ENCODE assay signal across 8 cellular contexts in genomic region chr7:121544726-121545125, GRCh38.
DNase-seq lines count a peak whose midpoint lies in the region; ATAC-seq, FAIRE-seq and TF ChIP-seq lines count a peak whose summit lies in the region.
"Had no signal": no experiment of that assay in that cellular context is flagged by ENCODE, and none has a peak within 500 bp of the region (broad histone marks: within the 10 kb centered on the region; RNA-seq: fewer than 3 reads in every experiment).

No MANE protein-coding gene starts in this region.

- no peak overlapping the region for H2AFZ ChIP-seq in HepG2 (ENCODE audit: low read length)

- H3K27me3 Mint-ChIP-seq in activated CD4-positive, alpha-beta memory T cell treated with anti-CD3 and anti-CD28 coated beads, Interleukin-2, amount 10 ng/mL, durations not matched to agents 7 days and 5 days, result no peaks in the 10 kb centered on the region
- H3K27me3 Mint-ChIP-seq in CD4-positive, alpha-beta memory T cell, result peaks cover 0 to 2% of the 10 kb centered on the region in 2 donors
- H3K27me3 Mint-ChIP-seq: activated B cell treated with CpG ODN at 0.5 μM for 24 hours had no signal

- H3K36me3 Mint-ChIP-seq in activated CD4-positive, alpha-beta memory T cell treated with anti-CD3 and anti-CD28 coated beads, Interleukin-2, amount 10 ng/mL, durations not matched to agents 7 days and 5 days (ENCODE audit: low read depth), result peaks cover 21% of the 10 kb centered on the region
- no peaks in the 10 kb centered on the region for H3K36me3 Mint-ChIP-seq in CD4-positive, alpha-beta memory T cell

- H3K9me3 ChIP-seq in HepG2 (ENCODE audit: low read length), result peaks cover 6% of the 10 kb centered on the region
- H3K9me3 ChIP-seq in CD4-positive, alpha-beta memory T cell (ENCODE audit: control insufficient read depth in 1 of 2, low read length in 2 of 2), result no peaks in the 10 kb centered on the region

- no peak overlapping the region for H3K4me3 Mint-ChIP-seq in activated CD4-positive, alpha-beta memory T cell treated with anti-CD3 and anti-CD28 coated beads, Interleukin-2, amount 10 ng/mL, durations not matched to agents 7 days and 5 days
- H3K4me3 Mint-ChIP-seq in CD4-positive, alpha-beta memory T cell, result no peak overlapping the region
- H3K4me3 Mint-ChIP-seq: activated B cell treated with CpG ODN at 0.5 μM for 24 hours had no signal

- no peaks in the 10 kb centered on the region for H3K79me2 ChIP-seq in HepG2 (ENCODE audit: insufficient read depth, low read length)

- H3K4me1 ChIP-seq in HepG2 (ENCODE audit: insufficient read depth, low read length), result no peaks in the 10 kb centered on the region
- no peaks in the 10 kb centered on the region for H3K4me1 ChIP-seq in CD4-positive, alpha-beta memory T cell (ENCODE audit: insufficient read depth, low read length)

- no peak for DNase-seq in activated CD4-positive, alpha-beta memory T cell treated with anti-CD3 and anti-CD28 coated beads, Interleukin-2, amount 10 ng/mL, durations not matched to agents 7 days and 5 days
- DNase-seq in HepG2 (ENCODE audit: low spot score) (peak; percentile 6), NCI-H1105 treated with DMSO at 0.1 percent for 48 hours (lab: John Stamatoyannopoulos, UW) (no peak)
- no peak for DNase-seq in CD4-positive, alpha-beta memory T cell
- DNase-seq: activated B cell treated with CpG ODN at 0.5 μM for 24 hours had no signal

- TF ChIP-seq CTCF in HepG2 (CRISPR knock-in tag; IDR thresholded peaks at IDR 0.05), result no peak

- 19% methylated on average over 2 of the region's 2 CpGs for WGBS in HepG2 (ENCODE audit: low lambda C conversion rate)

- TF ChIP-seq EP300 in HepG2 (IDR thresholded peaks at IDR 0.05; ENCODE audit: low read depth in 2 of 2, low read length in 2 of 2), result no peak
- TF ChIP-seq EP300 in HepG2 (CRISPR knock-in tag; IDR thresholded peaks at IDR 0.05; ENCODE audit: borderline replicate concordance), result no peak

- H3K27ac Mint-ChIP-seq in activated CD4-positive, alpha-beta memory T cell treated with anti-CD3 and anti-CD28 coated beads, Interleukin-2, amount 10 ng/mL, durations not matched to agents 7 days and 5 days, result peak overlapping the region; percentile 84
- peak overlapping the region in 2 of 7 donors; percentile 4 to 31 for H3K27ac Mint-ChIP-seq in CD4-positive, alpha-beta memory T cell
- H3K27ac Mint-ChIP-seq: activated B cell treated with CpG ODN at 0.5 μM for 24 hours had no signal

- TF ChIP-seq POLR2A in HepG2 (IDR thresholded peaks at IDR 0.05; ENCODE audit: insufficient read depth in 1 of 2, low read depth in 2 of 2, low read length in 2 of 2), result no peak

- H3K4me1 Mint-ChIP-seq in activated CD4-positive, alpha-beta memory T cell treated with anti-CD3 and anti-CD28 coated beads, Interleukin-2, amount 10 ng/mL, durations not matched to agents 7 days and 5 days, result peaks cover 56% of the 10 kb centered on the region
- peaks cover 0 to 6% (median 5%) of the 10 kb centered on the region in 4 donors for H3K4me1 Mint-ChIP-seq in CD4-positive, alpha-beta memory T cell

- no peak overlapping the region for H3K9ac ChIP-seq in HepG2 (ENCODE audit: insufficient read depth, low read depth, low read length)

- no peak for TF ChIP-seq RAD21 in HepG2 (CRISPR knock-in tag; IDR thresholded peaks at IDR 0.05)

- no TSS peak for BruUV-seq in HepG2 (replicated peaks; lab: Mats Ljungman, UMichigan)

- H3K27me3 ChIP-seq in HepG2 (ENCODE audit: control insufficient read depth in 1 of 2, insufficient read depth in 2 of 2, low read length in 2 of 2), result 0 out of 5 replicates have a peak, but pooled peaks cover 0 to 1% of the 10 kb centered on the region in 2 experiments
- H3K27me3 ChIP-seq in CD4-positive, alpha-beta memory T cell (ENCODE audit: insufficient read depth, low read length), result no peaks in the 10 kb centered on the region

- no peaks in the 10 kb centered on the region for H4K20me1 ChIP-seq in HepG2 (ENCODE audit: insufficient read depth, low read length)

- H3K4me2 ChIP-seq in HepG2 (ENCODE audit: low read depth, low read length), result no peak overlapping the region

- POLR2A ChIA-PET in activated CD4-positive, alpha-beta memory T cell treated with anti-CD3 and anti-CD28 coated beads, Interleukin-2, amount 10 ng/mL, durations not matched to agents 7 days and 5 days (lab: Charles Lee), result interaction anchor here (0.7 to 4.0 kb wide), 7 partner anchors 8 to 172 kb away, joined by 3 to 60 read pairs (median 4); partner anchors contain the start of gene FAM3C
- POLR2A ChIA-PET in HepG2 (lab: Yijun Ruan, JAX), result no interaction called here
- POLR2A ChIA-PET in CD4-positive, alpha-beta memory T cell (lab: Charles Lee; ENCODE audit: partially characterized antibody), result no interaction called here

- in situ Hi-C loops in HepG2 (cut with HindIII; ENCODE audit: extremely low pct_ligation_motif_present, low pct_unique_long_range_greater_than_20kb), result loop anchor here (5.0 kb wide), 1 partner anchor 177 kb away; no protein-coding TSS in a partner anchor

- H3K36me3 ChIP-seq in HepG2 (replicated peaks in 1 of 2; ENCODE audit: control insufficient read depth in 1 of 2, insufficient read depth in 2 of 2, low read length in 2 of 2), result no peaks in the 10 kb centered on the region
- no peaks in the 10 kb centered on the region for H3K36me3 ChIP-seq in CD4-positive, alpha-beta memory T cell (ENCODE audit: insufficient read depth, low read length)

- H3K9me3 Mint-ChIP-seq in activated CD4-positive, alpha-beta memory T cell treated with anti-CD3 and anti-CD28 coated beads, Interleukin-2, amount 10 ng/mL, durations not matched to agents 7 days and 5 days, result peaks cover 10% of the 10 kb centered on the region
- no peaks in the 10 kb centered on the region for H3K9me3 Mint-ChIP-seq in CD4-positive, alpha-beta memory T cell
- H3K9me3 Mint-ChIP-seq: activated B cell treated with CpG ODN at 0.5 μM for 24 hours had no signal

- peak; percentile 69 for ATAC-seq in GM18907 (IDR thresholded peaks at IDR 0.05; ENCODE audit: unreplicated experiment)
- peak; percentile 55 for ATAC-seq in HG03064 (IDR thresholded peaks at IDR 0.05; ENCODE audit: low read depth, unreplicated experiment)
- no peak for ATAC-seq in HepG2
- ATAC-seq in GM19455 (IDR thresholded peaks at IDR 0.05; ENCODE audit: unreplicated experiment), result no peak

- no peak overlapping the region for H3K4me3 ChIP-seq in HepG2 (replicated peaks in 1 of 3; ENCODE audit: insufficient read depth in 1 of 3, low read depth in 2 of 3, low read length in 3 of 3)
- H3K4me3 ChIP-seq in CD4-positive, alpha-beta memory T cell (ENCODE audit: low read length in 2 of 2), result no peak overlapping the region

- CTCF ChIA-PET in activated CD4-positive, alpha-beta memory T cell treated with anti-CD3 and anti-CD28 coated beads, Interleukin-2, amount 10 ng/mL, durations not matched to agents 7 days and 5 days (lab: Charles Lee), result interaction anchor here (0.7 to 3.2 kb wide), 7 partner anchors 14 to 178 kb away, joined by 3 to 32 read pairs (median 7); partner anchors contain the start of gene FAM3C
- CTCF ChIA-PET in HepG2 (lab: Yijun Ruan, JAX; ENCODE audit: low intra/inter-chr PET ratio, low total read pairs), result no interaction called here
- CTCF ChIA-PET in CD4-positive, alpha-beta memory T cell (lab: Charles Lee; ENCODE audit: partially characterized antibody), result interaction anchor here (0.9 to 3.6 kb wide), 2 partner anchors 146 to 178 kb away, joined by 3 to 26 read pairs; no protein-coding TSS in a partner anchor

- intact Hi-C loops in HepG2 (cut with micrococcal nuclease; ENCODE audit: unreplicated experiment), result loop anchor here (10.0 kb wide), 1 partner anchor 450 kb away; no protein-coding TSS in a partner anchor
- intact Hi-C loops in CD4-positive, alpha-beta memory T cell (cut with micrococcal nuclease), result loop anchor here (5.0 kb wide), 2 partner anchors 437 to 737 kb away; no protein-coding TSS in a partner anchor

- no peak for FAIRE-seq in HepG2 (lab: Jason Lieb, UNC)

- H3K27ac ChIP-seq in HepG2 (ENCODE audit: extremely low read length, insufficient read depth, low read length), result no peak overlapping the region
- H3K27ac ChIP-seq in CD4-positive, alpha-beta memory T cell (ENCODE audit: low read depth, low read length), result no peak overlapping the region

TF ChIP-seq in HepG2, 621 proteins besides CTCF, POLR2A, EP300 and RAD21 (continues in another document):
- no peak for TF ChIP-seq ZNF512B (CRISPR knock-in tag; IDR thresholded peaks at IDR 0.05; ENCODE audit: borderline replicate concordance)

Comparison
In these comparisons a context has a peak if more than half of its experiments do, and no peak if none do; other contexts are left out.
1. ATAC-seq: peak in GM18907 (single experiment) and HG03064 (single experiment); none in HepG2 (single experiment) and GM19455 (single experiment).